Comparison of ENCODE assay signal across 8 cellular contexts in the genomic region with DNA sequence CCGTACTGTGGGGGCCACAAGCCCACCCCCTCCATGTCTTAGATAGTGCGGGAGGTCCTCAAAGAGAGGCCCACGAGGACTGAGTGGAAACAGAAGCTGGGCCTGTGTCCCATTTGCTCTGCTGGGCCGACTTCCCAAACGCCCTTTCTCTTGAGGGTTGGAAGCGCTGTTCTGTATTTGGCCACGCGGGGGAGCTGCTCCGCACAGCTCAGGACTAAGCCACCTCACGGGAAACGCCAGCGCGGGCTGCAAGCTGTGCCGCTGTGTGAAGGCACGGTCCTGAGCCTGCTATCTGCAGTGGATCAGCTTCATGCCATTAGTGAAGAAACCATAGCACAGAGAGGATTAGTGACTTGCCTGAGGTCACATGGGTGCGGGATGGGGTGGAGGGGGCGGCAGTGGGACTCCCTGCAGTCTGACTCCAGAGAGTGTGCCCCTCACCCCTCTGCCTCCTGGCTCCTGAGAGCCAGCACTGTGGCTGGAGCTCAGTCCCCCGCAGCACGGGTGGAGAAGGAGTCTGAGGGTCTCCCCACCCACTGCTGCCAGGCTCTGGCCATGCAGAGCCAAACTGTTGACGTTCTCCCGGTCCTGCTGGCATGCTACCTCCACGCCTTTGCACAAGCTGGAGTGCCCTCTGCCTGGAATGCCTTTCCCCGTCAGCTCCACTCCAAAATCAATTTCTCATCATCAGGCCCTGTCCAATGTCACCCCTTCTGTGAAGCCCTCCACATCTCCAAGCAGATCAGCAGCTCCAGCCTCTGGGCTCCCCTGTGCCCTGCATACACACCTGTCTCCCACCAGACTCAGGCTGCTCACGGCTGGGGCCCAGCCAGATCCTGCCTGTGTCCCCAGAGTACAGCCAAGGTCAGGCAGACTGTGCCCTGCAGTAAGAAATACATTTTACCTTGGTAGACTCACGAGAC. TPM values are rescaled to one million over a fixed set of nuclear protein-coding genes. Genes with fewer than 3 reads are reported as not detected.
DNase-seq lines count a peak whose midpoint lies in the region; ATAC-seq and TF ChIP-seq lines count a peak whose summit lies in the region.

No MANE protein-coding gene starts in this region.

- peaks cover 11% of the 10 kb centered on the region for H4K20me1 ChIP-seq in DND-41 (ENCODE audit: insufficient read depth, low read length)

- no peak overlapping the region for H3K9ac ChIP-seq in DND-41 (ENCODE audit: low read depth, low read length)
- H3K9ac ChIP-seq in liver (ENCODE audit: low read depth in 1 of 2, low read length in 2 of 2), result no peak overlapping the region

- H3K9me3 Mint-ChIP-seq in activated CD4-positive, alpha-beta memory T cell treated with anti-CD3 and anti-CD28 coated beads for 36 hours, result no peaks in the 10 kb centered on the region

- no peaks in the 10 kb centered on the region for H3K9me3 ChIP-seq in DND-41 (ENCODE audit: insufficient read depth, low read length, severe bottlenecking)
- H3K9me3 ChIP-seq in liver (ENCODE audit: control insufficient read depth in 4 of 4, low read length in 3 of 4), result no peaks in the 10 kb centered on the region

- TF ChIP-seq CTCF in DND-41 (IDR thresholded peaks at IDR 0.05; ENCODE audit: borderline replicate concordance, extremely low read depth, low read length, poor library complexity, severe bottlenecking) (peak; percentile 94), liver (IDR thresholded peaks at IDR 0.05; ENCODE audit: low read depth, low read length, missing input control) (peak; percentile 83)

- no peak overlapping the region for H3K27ac Mint-ChIP-seq in activated CD4-positive, alpha-beta memory T cell treated with anti-CD3 and anti-CD28 coated beads for 36 hours

- 0 out of 2 replicates have a peak overlapping the region, but pooled peaks have one; percentile 57 for H2AFZ ChIP-seq in DND-41 (ENCODE audit: low read depth, low read length)

- intact Hi-C loops in activated CD4-positive, alpha-beta memory T cell treated with anti-CD3 and anti-CD28 coated beads for 36 hours (cut with micrococcal nuclease), result loop anchor here (10.0 kb wide), 1 partner anchor 323 kb away; no protein-coding TSS in a partner anchor

- H3K4me1 ChIP-seq in DND-41 (ENCODE audit: insufficient read depth, low read length) (peaks cover 6% of the 10 kb centered on the region), liver (ENCODE audit: control insufficient read depth in 4 of 4, insufficient read depth in 4 of 4, low read length in 3 of 4) (peaks cover 0 to 7% (median 4%) of the 10 kb centered on the region in 4 donors)

- CTCF ChIA-PET in activated CD4-positive, alpha-beta memory T cell treated with anti-CD3 and anti-CD28 coated beads for 36 hours (lab: Charles Lee), result interaction anchor here (0.5 to 6.0 kb wide), 45 partner anchors 9 to 500 kb away, joined by 3 to 80 read pairs (median 4); a partner anchor contains a TSS

- H3K27me3 Mint-ChIP-seq in activated CD4-positive, alpha-beta memory T cell treated with anti-CD3 and anti-CD28 coated beads for 36 hours, result peaks cover 10% of the 10 kb centered on the region

- H3K36me3 ChIP-seq in DND-41 (ENCODE audit: insufficient read depth, low read length) (no peaks in the 10 kb centered on the region), liver (ENCODE audit: control insufficient read depth in 4 of 4, insufficient read depth in 3 of 4, low read depth in 1 of 4, low read length in 3 of 4) (no peaks in the 10 kb centered on the region)

- H3K36me3 Mint-ChIP-seq in activated CD4-positive, alpha-beta memory T cell treated with anti-CD3 and anti-CD28 coated beads for 36 hours, result no peaks in the 10 kb centered on the region

- no peak overlapping the region for H3K4me3 Mint-ChIP-seq in activated CD4-positive, alpha-beta memory T cell treated with anti-CD3 and anti-CD28 coated beads for 36 hours

- peak overlapping the region; percentile 41; the same call in 1 of the 2 replicates for H3K4me2 ChIP-seq in DND-41 (ENCODE audit: insufficient read depth, low read length)

- H3K27me3 ChIP-seq in DND-41 (ENCODE audit: insufficient read depth, low read length, poor library complexity) (peaks cover 2% of the 10 kb centered on the region), liver (ENCODE audit: control insufficient read depth in 4 of 4, insufficient read depth in 4 of 4, low read length in 3 of 4) (no peaks in the 10 kb centered on the region)

- DNase-seq in DND-41 (peak; percentile 79), NCI-H748 treated with DMSO at 0.1 percent for 48 hours (lab: John Stamatoyannopoulos, UW) (peak; percentile 22), dermis blood vessel endothelial cell (peak; percentile 90)
- DNase-seq in activated CD4-positive, alpha-beta memory T cell treated with anti-CD3 and anti-CD28 coated beads for 36 hours, result peak; percentile 85
- DNase-seq in stimulated activated CD4-positive, alpha-beta T cell treated with anti-CD3 and anti-CD28 coated beads, Interleukin-4, amount 100 ng/mL, for 48 hours (ENCODE audit: low read depth in 2 of 2), result peak; percentile 75 to 78

- whole genome bisulfite sequencing in liver, result 12% methylated on average over 25 of the region's 25 CpGs

- no peak overlapping the region for H3K4me3 ChIP-seq in DND-41 (ENCODE audit: low read depth in 1 of 2, low read length in 2 of 2)
- H3K4me3 ChIP-seq in liver (ENCODE audit: low read depth in 1 of 3, low read length in 3 of 3), result peak overlapping the region in 1 of 3 donors; percentile 3

- peak; percentile 75 to 89 for TF ChIP-seq RAD21 in liver (IDR thresholded peaks at IDR 0.05)

- H3K27ac ChIP-seq in DND-41 (ENCODE audit: low read length) (no peak overlapping the region), liver (ENCODE audit: low read depth in 1 of 2, low read length in 2 of 2) (no peak overlapping the region)

- ATAC-seq in DND-41 (ENCODE audit: insufficient read depth, low read depth), result peak; percentile 95
- ATAC-seq in HG02852 (IDR thresholded peaks at IDR 0.05; ENCODE audit: unreplicated experiment), result peak; percentile 78
- ATAC-seq in GM19324 (IDR thresholded peaks at IDR 0.05; ENCODE audit: low FRiP score, unreplicated experiment), result no peak

- H3K79me2 ChIP-seq in DND-41 (ENCODE audit: insufficient read depth, low read length), result no peaks in the 10 kb centered on the region

- POLR2A ChIA-PET in activated CD4-positive, alpha-beta memory T cell treated with anti-CD3 and anti-CD28 coated beads for 36 hours (lab: Charles Lee), result no interaction called here

- peaks cover 9% of the 10 kb centered on the region for H3K4me1 Mint-ChIP-seq in activated CD4-positive, alpha-beta memory T cell treated with anti-CD3 and anti-CD28 coated beads for 36 hours (ENCODE audit: low read depth)

TF ChIP-seq in liver, 16 proteins besides CTCF, POLR2A, EP300 and RAD21 (continues in another document):
- TF ChIP-seq, protein P1, sequence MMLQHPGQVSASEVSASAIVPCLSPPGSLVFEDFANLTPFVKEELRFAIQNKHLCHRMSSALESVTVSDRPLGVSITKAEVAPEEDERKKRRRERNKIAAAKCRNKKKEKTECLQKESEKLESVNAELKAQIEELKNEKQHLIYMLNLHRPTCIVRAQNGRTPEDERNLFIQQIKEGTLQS (IDR thresholded peaks at IDR 0.05), result no peak
- TF ChIP-seq RXRA (IDR thresholded peaks at IDR 0.05), result no peak
- TF ChIP-seq, protein P2, sequence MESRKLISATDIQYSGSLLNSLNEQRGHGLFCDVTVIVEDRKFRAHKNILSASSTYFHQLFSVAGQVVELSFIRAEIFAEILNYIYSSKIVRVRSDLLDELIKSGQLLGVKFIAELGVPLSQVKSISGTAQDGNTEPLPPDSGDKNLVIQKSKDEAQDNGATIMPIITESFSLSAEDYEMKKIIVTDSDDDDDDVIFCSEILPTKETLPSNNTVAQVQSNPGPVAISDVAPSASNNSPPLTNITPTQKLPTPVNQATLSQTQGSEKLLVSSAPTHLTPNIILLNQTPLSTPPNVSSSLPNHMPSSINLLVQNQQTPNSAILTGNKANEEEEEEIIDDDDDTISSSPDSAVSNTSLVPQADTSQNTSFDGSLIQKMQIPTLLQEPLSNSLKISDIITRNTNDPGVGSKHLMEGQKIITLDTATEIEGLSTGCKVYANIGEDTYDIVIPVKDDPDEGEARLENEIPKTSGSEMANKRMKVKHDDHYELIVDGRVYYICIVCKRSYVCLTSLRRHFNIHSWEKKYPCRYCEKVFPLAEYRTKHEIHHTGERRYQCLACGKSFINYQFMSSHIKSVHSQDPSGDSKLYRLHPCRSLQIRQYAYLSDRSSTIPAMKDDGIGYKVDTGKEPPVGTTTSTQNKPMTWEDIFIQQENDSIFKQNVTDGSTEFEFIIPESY (IDR thresholded peaks at IDR 0.05), result no peak
- no peak for TF ChIP-seq SP1 (IDR thresholded peaks at IDR 0.05)
- no peak for TF ChIP-seq EGR1 (IDR thresholded peaks at IDR 0.05; ENCODE audit: low read depth in 2 of 2)
- TF ChIP-seq NR2F2 (IDR thresholded peaks at IDR 0.05), result no peak
- TF ChIP-seq, protein P3, sequence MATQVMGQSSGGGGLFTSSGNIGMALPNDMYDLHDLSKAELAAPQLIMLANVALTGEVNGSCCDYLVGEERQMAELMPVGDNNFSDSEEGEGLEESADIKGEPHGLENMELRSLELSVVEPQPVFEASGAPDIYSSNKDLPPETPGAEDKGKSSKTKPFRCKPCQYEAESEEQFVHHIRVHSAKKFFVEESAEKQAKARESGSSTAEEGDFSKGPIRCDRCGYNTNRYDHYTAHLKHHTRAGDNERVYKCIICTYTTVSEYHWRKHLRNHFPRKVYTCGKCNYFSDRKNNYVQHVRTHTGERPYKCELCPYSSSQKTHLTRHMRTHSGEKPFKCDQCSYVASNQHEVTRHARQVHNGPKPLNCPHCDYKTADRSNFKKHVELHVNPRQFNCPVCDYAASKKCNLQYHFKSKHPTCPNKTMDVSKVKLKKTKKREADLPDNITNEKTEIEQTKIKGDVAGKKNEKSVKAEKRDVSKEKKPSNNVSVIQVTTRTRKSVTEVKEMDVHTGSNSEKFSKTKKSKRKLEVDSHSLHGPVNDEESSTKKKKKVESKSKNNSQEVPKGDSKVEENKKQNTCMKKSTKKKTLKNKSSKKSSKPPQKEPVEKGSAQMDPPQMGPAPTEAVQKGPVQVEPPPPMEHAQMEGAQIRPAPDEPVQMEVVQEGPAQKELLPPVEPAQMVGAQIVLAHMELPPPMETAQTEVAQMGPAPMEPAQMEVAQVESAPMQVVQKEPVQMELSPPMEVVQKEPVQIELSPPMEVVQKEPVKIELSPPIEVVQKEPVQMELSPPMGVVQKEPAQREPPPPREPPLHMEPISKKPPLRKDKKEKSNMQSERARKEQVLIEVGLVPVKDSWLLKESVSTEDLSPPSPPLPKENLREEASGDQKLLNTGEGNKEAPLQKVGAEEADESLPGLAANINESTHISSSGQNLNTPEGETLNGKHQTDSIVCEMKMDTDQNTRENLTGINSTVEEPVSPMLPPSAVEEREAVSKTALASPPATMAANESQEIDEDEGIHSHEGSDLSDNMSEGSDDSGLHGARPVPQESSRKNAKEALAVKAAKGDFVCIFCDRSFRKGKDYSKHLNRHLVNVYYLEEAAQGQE (IDR thresholded peaks at IDR 0.05), result no peak
- no peak for TF ChIP-seq HNF4A (conservative IDR thresholded peaks at IDR 0.05)

RNA-seq across cellular contexts. Expression of a gene that starts 51.5 kb away (rescaled TPM):
- 10 to 100 TPM; 11.2 to 12.3 TPM for total RNA-seq in activated CD4-positive, alpha-beta memory T cell treated with anti-CD3 and anti-CD28 coated beads for 36 hours
- 80.8 and 98.6 TPM in 2 replicates for total RNA-seq in dermis blood vessel endothelial cell
- 1 to 10 TPM; 5.4 to 7.4 TPM for total RNA-seq in liver
- polyA plus RNA-seq in liver, result 10 to 100 TPM; 11.2 to 15.4 TPM

Comparison
In these comparisons a context has a peak if more than half of its experiments do, and no peak if none do; other contexts are left out.
1. DNase-seq: peak in every context shown above with its lines; median percentile 90 in dermis blood vessel endothelial cell; 85 in activated CD4-positive, alpha-beta memory T cell treated with anti-CD3 and anti-CD28 coated beads for 36 hours; 79 in DND-41; 76 in stimulated activated CD4-positive, alpha-beta T cell treated with anti-CD3 and anti-CD28 coated beads, Interleukin-4, amount 100 ng/mL, for 48 hours; 22 in NCI-H748 treated with DMSO at 0.1 percent for 48 hours.